8 cellular contexts compared by ENCODE assay signal in genomic region chr2:130824492-130825061, GRCh38. TPM values are rescaled to one million over a fixed set of nuclear protein-coding genes. Genes with fewer than 3 reads are reported as not detected.
DNase-seq lines count a peak whose midpoint lies in the region; ATAC-seq, FAIRE-seq and TF ChIP-seq lines count a peak whose summit lies in the region.

No MANE protein-coding gene starts in this region.

- POLR2A ChIA-PET in AG04449 (lab: Yijun Ruan, JAX): no interaction called here

- FAIRE-seq in D721Med (lab: Jason Lieb, UNC): no peak

- peaks cover 0 to 2% (median 1%) of the 10 kb centered on the region in 3 donors for H3K27me3 Mint-ChIP-seq in immature natural killer cell (ENCODE audit: low read depth in 3 of 3)

- H3K4me1 Mint-ChIP-seq in immature natural killer cell: peaks cover 9 to 11% of the 10 kb centered on the region in 2 donors

- H3K4me3 Mint-ChIP-seq in immature natural killer cell: peak overlapping the region in 2 of 5 donors; percentile 7 to 36

- no peak for TF ChIP-seq CTCF in AG04449 (IDR thresholded peaks at IDR 0.05; ENCODE audit: insufficient read depth, low read length, missing control alignments)
- TF ChIP-seq CTCF in D721Med (IDR thresholded peaks at IDR 0.05; ENCODE audit: insufficient read depth, missing control alignments): no peak

- H3K27ac Mint-ChIP-seq in immature natural killer cell: peak overlapping the region; percentile 68 to 88 (median 78)

- H3K4me3 ChIP-seq in AG04449 (ENCODE audit: low read depth, low read length): no peak overlapping the region

- no peaks in the 10 kb centered on the region for H3K9me3 Mint-ChIP-seq in immature natural killer cell

- H3K36me3 Mint-ChIP-seq in immature natural killer cell: no peaks in the 10 kb centered on the region

- peak; percentile 96 for ATAC-seq in GM19043 (IDR thresholded peaks at IDR 0.05; ENCODE audit: low read depth, unreplicated experiment)
- peak; percentile 81 for ATAC-seq in HG03196 (IDR thresholded peaks at IDR 0.05; ENCODE audit: unreplicated experiment)

- CTCF ChIA-PET in AG04449 (lab: Yijun Ruan, JAX): interaction anchor here (1.0 to 2.4 kb wide), 2 partner anchors 27 to 49 kb away, joined by 4 to 5 read pairs; no protein-coding TSS in a partner anchor

- peak; percentile 87 for DNase-seq in AG04449 (ENCODE audit: low read depth, low spot score)
- DNase-seq in RPMI7951 (ENCODE audit: low read depth): peak; percentile 100
- peak in 3 of 4 experiments; percentile 17 to 34 (median 21) for DNase-seq in activated naive CD4-positive, alpha-beta T cell (lab: John Stamatoyannopoulos, UW)
- DNase-seq in immature natural killer cell: peak; percentile 48 to 71 (median 50)
- DNase-seq in stimulated activated CD8-positive, alpha-beta memory T cell treated with anti-CD3 and anti-CD28 coated beads, Interleukin-15, amount 100 ng/mL, for 4 hours (ENCODE audit: low read depth in 2 of 2): peak; percentile 35 to 71
- no peak for DNase-seq in D721Med (ENCODE audit: insufficient read length, low spot score)

RNA-seq across cellular contexts. Expression of gene ARHGEF4, which starts 12.1 kb away (rescaled TPM):
- 2.2 and 2.5 TPM in 2 replicates for total RNA-seq in RPMI7951 (2014; rRNA removed; shearing (Covaris generic))
- polyA plus RNA-seq in immature natural killer cell: not detected
